ENCODE assay signal across 8 cellular contexts in the genomic region with DNA sequence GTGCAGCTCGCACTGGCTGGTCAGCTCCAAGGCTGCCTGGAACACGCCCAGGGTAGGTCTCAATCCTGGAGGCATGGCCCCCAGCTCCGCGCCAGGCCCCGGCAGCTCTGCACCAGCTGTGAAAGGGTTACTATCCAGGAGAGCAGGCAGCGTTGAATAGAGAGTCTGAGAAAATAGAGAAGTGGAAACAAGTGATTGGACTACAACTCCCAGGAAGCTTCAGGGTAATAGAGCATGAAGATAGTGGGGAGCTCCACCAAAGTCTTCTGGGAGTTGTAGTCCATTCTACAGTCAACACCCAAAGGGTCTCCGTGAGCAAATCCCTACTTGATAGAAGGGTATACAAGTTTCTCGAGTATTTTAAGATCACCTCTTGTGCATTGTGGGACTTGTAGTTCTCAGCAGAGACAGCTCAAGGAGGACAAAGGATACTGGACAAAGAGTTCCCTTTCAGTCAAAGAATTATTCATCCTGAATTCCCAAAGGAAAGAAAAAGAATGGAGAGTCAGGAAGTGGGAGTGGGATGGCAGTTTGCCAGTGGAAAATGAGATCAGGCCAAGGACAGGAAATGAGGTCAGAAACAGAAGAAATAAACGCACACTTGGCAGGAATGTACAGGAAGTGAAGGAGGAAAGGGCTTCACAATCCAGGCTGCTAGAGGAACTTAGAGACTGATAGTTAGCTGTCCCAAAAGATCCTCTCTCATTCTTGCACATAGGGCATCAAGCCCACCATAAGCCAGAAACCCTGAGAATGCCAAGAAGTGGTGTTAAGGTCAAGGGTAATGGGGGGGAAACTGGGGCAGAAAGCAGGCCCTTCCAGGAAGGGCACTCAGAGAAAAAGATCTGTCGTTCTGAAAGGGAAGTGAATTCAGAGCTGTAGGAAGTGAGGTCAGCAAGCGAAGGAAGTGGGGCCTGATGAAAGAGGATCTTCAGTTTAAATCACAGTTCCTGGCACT. TPM values are rescaled to one million over a fixed set of nuclear protein-coding genes. Genes with fewer than 3 reads are reported as not detected.
A peak's percentile ranks its signal among the peaks of the same experiment; 100 is the strongest.
DNase-seq lines count a peak whose midpoint lies in the region; ATAC-seq and FAIRE-seq lines count a peak whose summit lies in the region.

No MANE protein-coding gene starts in this region.

- H3K27ac Mint-ChIP-seq in naive B cell: peak overlapping the region; percentile 35 to 93 (median 76)

- peaks cover 13 to 20% of the 10 kb centered on the region in 2 donors for H3K36me3 Mint-ChIP-seq in naive B cell

- H3K4me3 Mint-ChIP-seq in naive B cell: peak overlapping the region; percentile 20 to 77 (median 38)

- peak; percentile 85 for FAIRE-seq in TTC549 (lab: Jason Lieb, UNC)

- no peaks in the 10 kb centered on the region for H3K27me3 Mint-ChIP-seq in naive B cell

- DNase-seq in activated CD4-positive, CD25-positive, alpha-beta regulatory T cell treated with anti-CD3 and anti-CD28 coated beads, Interleukin-2, amount 50 U/mL, for 72 hours: no peak
- DNase-seq in NCI-H2029 (lab: John Stamatoyannopoulos, UW) (peak; percentile 88), naive B cell (peak; percentile 74)

- ATAC-seq in activated CD4-positive, CD25-positive, alpha-beta regulatory T cell treated with anti-CD3 and anti-CD28 coated beads, Interleukin-2, amount 50 U/mL, for 24 hours: peak; percentile 50 to 53
- peak; percentile 13 for ATAC-seq in esophagus mucosa
- peak; percentile 62 to 66 for ATAC-seq in naive B cell (ENCODE audit: low read depth in 2 of 2)
- ATAC-seq in HG03196 (IDR thresholded peaks at IDR 0.05; ENCODE audit: unreplicated experiment): no peak
- ATAC-seq in HG03025 (IDR thresholded peaks at IDR 0.05; ENCODE audit: low FRiP score, unreplicated experiment): no peak

- peaks cover 30 to 38% (median 37%) of the 10 kb centered on the region in 3 donors for H3K4me1 Mint-ChIP-seq in naive B cell

- H3K9me3 Mint-ChIP-seq in naive B cell: peaks cover 12 to 26% (median 19%) of the 10 kb centered on the region in 7 donors

RNA-seq across cellular contexts. Expression of gene MAMSTR, which starts 5.5 kb away (rescaled TPM):
- 0.56 TPM for total RNA-seq in esophagus mucosa
- polyA plus RNA-seq in naive B cell (ENCODE audit: low read depth in 6 of 6): under 1 TPM in 5 of 6 donors, not detected in 1; 0.21 to 0.70 (median 0.31) TPM

RNA-seq across cellular contexts. Expression of gene RASIP1, which starts 15.3 kb away (rescaled TPM):
- total RNA-seq in esophagus mucosa: 7.3 TPM
- under 1 TPM in 1 of 6 donors, not detected in 5; 0.48 TPM for polyA plus RNA-seq in naive B cell (ENCODE audit: low read depth in 6 of 6)

RNA-seq across cellular contexts. Expression of gene IZUMO1, which starts 21.6 kb away (rescaled TPM):
- 1.3 TPM for total RNA-seq in esophagus mucosa
- not detected for polyA plus RNA-seq in naive B cell (ENCODE audit: low read depth in 6 of 6)

RNA-seq across cellular contexts. Expression of gene FUT1, which starts 27.4 kb away (rescaled TPM):
- 6.1 TPM for total RNA-seq in esophagus mucosa
- not detected for polyA plus RNA-seq in naive B cell (ENCODE audit: low read depth in 6 of 6)

RNA-seq across cellular contexts. Expression of gene FUT2, which starts 29.3 kb away (rescaled TPM):
- 101 TPM for total RNA-seq in esophagus mucosa
- polyA plus RNA-seq in naive B cell (ENCODE audit: low read depth in 6 of 6): under 1 TPM in 3 of 6 donors, not detected in 3; 0.11 to 0.26 (median 0.17) TPM

Comparison
In these comparisons a context has a peak if more than half of its experiments do, and no peak if none do; other contexts are left out.
1. ATAC-seq: peak in activated CD4-positive, CD25-positive, alpha-beta regulatory T cell treated with anti-CD3 and anti-CD28 coated beads, Interleukin-2, amount 50 U/mL, for 24 hours (2 of 2), esophagus mucosa (single experiment) and naive B cell (2 of 2); none in HG03196 (single experiment) and HG03025 (single experiment).